ENCODE assay signal across 8 cellular contexts in the genomic region with DNA sequence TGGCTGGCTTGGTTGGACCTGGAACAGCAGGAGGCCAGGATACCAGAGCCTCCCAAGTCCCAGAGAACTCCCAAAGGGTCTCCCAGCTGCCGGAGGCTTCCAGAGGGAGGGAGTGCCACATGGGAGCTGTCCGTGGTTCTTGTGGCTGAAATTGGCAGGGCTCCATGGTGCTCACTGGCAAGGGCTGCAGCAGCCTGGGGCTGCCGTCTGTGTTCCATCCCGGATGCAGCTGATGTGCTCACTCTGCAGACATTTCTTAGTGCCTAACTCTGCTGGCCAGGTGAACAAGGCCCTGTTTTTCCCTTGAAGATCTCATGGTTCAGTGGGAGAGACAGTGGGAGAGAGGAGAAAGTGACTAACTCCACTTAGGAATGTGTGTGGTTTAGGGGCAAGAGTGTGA.
DNase-seq lines count a peak whose midpoint lies in the region; ATAC-seq, FAIRE-seq and TF ChIP-seq lines count a peak whose summit lies in the region.

No MANE protein-coding gene starts in this region.

- H3K9ac ChIP-seq in H1 (replicated peaks in 1 of 4; ENCODE audit: extremely low read depth in 1 of 4, low read depth in 3 of 4, low read length in 3 of 4) = no peak overlapping the region

- H3K23ac ChIP-seq in H1 (ENCODE audit: insufficient read length) = no peak overlapping the region

- TF ChIP-seq POLR2A in H1 (IDR thresholded peaks at IDR 0.05; ENCODE audit: control extremely low read depth in 1 of 2, low read depth in 2 of 2, low read length in 2 of 2) = no peak

- H3K23me2 ChIP-seq in H1 (ENCODE audit: low read depth, low read length) = no peaks in the 10 kb centered on the region

- no peaks in the 10 kb centered on the region for H3K9me3 Mint-ChIP-seq in neural crest cell
- no peaks in the 10 kb centered on the region for H3K9me3 Mint-ChIP-seq in activated CD8-positive, alpha-beta memory T cell treated with anti-CD3 and anti-CD28 coated beads, Interleukin-2, amount 10 ng/mL, durations not matched to agents 7 days and 5 days (ENCODE audit: low read depth)

- H4K5ac ChIP-seq in H1 (ENCODE audit: insufficient read length, low read depth, low read length) = no peak overlapping the region

- CTCF ChIA-PET in H1 (lab: Charles Lee; ENCODE audit: partially characterized antibody) = interaction anchor here (0.8 to 11.3 kb wide), 5 partner anchors 13 to 122 kb away, joined by 3 to 107 read pairs (median 4); no protein-coding TSS in a partner anchor
- CTCF ChIA-PET in activated CD8-positive, alpha-beta memory T cell treated with anti-CD3 and anti-CD28 coated beads, Interleukin-2, amount 10 ng/mL, durations not matched to agents 7 days and 5 days (lab: Charles Lee) = no interaction called here

- H3K4me1 ChIP-seq in H1 (replicated peaks in 1 of 4; ENCODE audit: control insufficient read depth in 3 of 4, insufficient read depth in 4 of 4, low read length in 3 of 4) = peaks cover 0 to 11% (median 5%) of the 10 kb centered on the region in 4 experiments; a peak in 5 of 7 replicates

- H3K36me3 Mint-ChIP-seq in neural crest cell (ENCODE audit: low read depth) = no peaks in the 10 kb centered on the region
- H3K36me3 Mint-ChIP-seq in activated CD8-positive, alpha-beta memory T cell treated with anti-CD3 and anti-CD28 coated beads, Interleukin-2, amount 10 ng/mL, durations not matched to agents 7 days and 5 days = no peaks in the 10 kb centered on the region

- H3K36me3 ChIP-seq in H1 (ENCODE audit: control insufficient read depth in 2 of 4, insufficient read depth in 4 of 4, low read length in 3 of 4) = no peaks in the 10 kb centered on the region

- 0 out of 2 replicates have a peak overlapping the region, but pooled peaks have one; percentile 17 for H2BK12ac ChIP-seq in H1 (ENCODE audit: low read depth, low read length)

- H3K14ac ChIP-seq in H1 (ENCODE audit: insufficient read length) = no peak overlapping the region

- H3K27me3 Mint-ChIP-seq in neural crest cell (ENCODE audit: low read depth) = peaks cover 18% of the 10 kb centered on the region
- no peaks in the 10 kb centered on the region for H3K27me3 Mint-ChIP-seq in activated CD8-positive, alpha-beta memory T cell treated with anti-CD3 and anti-CD28 coated beads, Interleukin-2, amount 10 ng/mL, durations not matched to agents 7 days and 5 days

- POLR2A ChIA-PET in H1 (lab: Charles Lee; ENCODE audit: partially characterized antibody) = no interaction called here

- H4K91ac ChIP-seq in H1 (replicated peaks; ENCODE audit: insufficient read length, low read length) = no peak overlapping the region

- H2AK5ac ChIP-seq in H1 (ENCODE audit: low read depth, low read length) = no peak overlapping the region

- DNase-seq in EH (ENCODE audit: low read depth) (peak; percentile 75), NCI-H1092 (lab: John Stamatoyannopoulos, UW) (peak; percentile 21), H1 (ENCODE audit: low read depth in 1 of 2, low spot score in 2 of 2) (peak in 1 of 2 experiments; percentile 67), neural crest cell (ENCODE audit: low read depth, low spot score) (peak; percentile 15), amniotic stem cell (lab: John Stamatoyannopoulos, UW) (no peak)
- no peak for DNase-seq in activated CD8-positive, alpha-beta memory T cell treated with anti-CD3 and anti-CD28 coated beads, Interleukin-2, amount 10 ng/mL, durations not matched to agents 7 days and 5 days

- no peak overlapping the region for H3K4me3 Mint-ChIP-seq in neural crest cell
- no peak overlapping the region for H3K4me3 Mint-ChIP-seq in activated CD8-positive, alpha-beta memory T cell treated with anti-CD3 and anti-CD28 coated beads, Interleukin-2, amount 10 ng/mL, durations not matched to agents 7 days and 5 days

- no peak for TF ChIP-seq EP300 in H1 (IDR thresholded peaks at IDR 0.05; ENCODE audit: borderline replicate concordance in 1 of 2, low read depth in 2 of 2, low read length in 2 of 2)

- no peak overlapping the region for H3K18ac ChIP-seq in H1 (ENCODE audit: extremely low read depth, low read length)

- no peak overlapping the region for H3K4ac ChIP-seq in H1 (replicated peaks; ENCODE audit: insufficient read length, low read depth, low read length)

- H2BK15ac ChIP-seq in H1 (ENCODE audit: low read length) = no peak overlapping the region

- no peaks in the 10 kb centered on the region for H3K9me3 ChIP-seq in H1 (ENCODE audit: insufficient read depth in 2 of 2, low read depth in 1 of 2, low read length in 1 of 2)

- no peak overlapping the region for H2BK5ac ChIP-seq in H1 (ENCODE audit: low read depth, low read length)

- peak in 1 of 2 experiments; percentile 21; a peak in 2 of 4 replicates for TF ChIP-seq RAD21 in H1 (IDR thresholded peaks at IDR 0.05 in 1 of 2, conservative IDR thresholded peaks at IDR 0.05 in 1 of 2; ENCODE audit: low read depth in 2 of 2, low read length in 2 of 2)

- H3K4me1 Mint-ChIP-seq in neural crest cell = no peaks in the 10 kb centered on the region
- H3K4me1 Mint-ChIP-seq in activated CD8-positive, alpha-beta memory T cell treated with anti-CD3 and anti-CD28 coated beads, Interleukin-2, amount 10 ng/mL, durations not matched to agents 7 days and 5 days = no peaks in the 10 kb centered on the region

- WGBS in H1 (ENCODE audit: extremely low coverage in 1 of 2, insufficient coverage in 1 of 2, insufficient read length in 1 of 2, insufficient replicate concordance in 2 of 2, low coverage in 1 of 2, low lambda C conversion rate in 2 of 2, missing lambda C conversion rate in 1 of 2), 2 experiments = 85% methylated on average over 4 of the region's 4 CpGs; no CpG with 5 or more reads in 1 of the 2 experiments

- no peak for ATAC-seq in activated CD8-positive, alpha-beta memory T cell treated with anti-CD3 and anti-CD28 coated beads, Interleukin-2, amount 10 ng/mL, durations not matched to agents 7 days and 5 days
- ATAC-seq in GM21526 (IDR thresholded peaks at IDR 0.05; ENCODE audit: low FRiP score, unreplicated experiment) (no peak), GM19023 (IDR thresholded peaks at IDR 0.05; ENCODE audit: unreplicated experiment) (no peak)

- H2AFZ ChIP-seq in H1 (ENCODE audit: low read length) = no peak overlapping the region

- no peaks in the 10 kb centered on the region for H3K79me1 ChIP-seq in H1 (ENCODE audit: low read depth, low read length)

- H3K27ac ChIP-seq in H1 (ENCODE audit: low read depth, low read length) = no peak overlapping the region

- no peak overlapping the region for H4K8ac ChIP-seq in H1 (ENCODE audit: extremely low read depth, insufficient read depth, low read length)

- H3K56ac ChIP-seq in H1 (replicated peaks; ENCODE audit: insufficient read length, low read depth, low read length) = no peak overlapping the region

- H3K4me3 ChIP-seq in H1 (ENCODE audit: extremely low read depth in 1 of 4, insufficient read depth in 2 of 4, low read depth in 3 of 4, low read length in 4 of 4) = no peak overlapping the region

- no peak for FAIRE-seq in H1 (lab: Jason Lieb, UNC)

- H2BK20ac ChIP-seq in H1 (ENCODE audit: low read length) = 0 out of 2 replicates have a peak overlapping the region, but pooled peaks have one; percentile 18

- no peak overlapping the region for H2BK120ac ChIP-seq in H1 (replicated peaks; ENCODE audit: low read depth, low read length)

- no peaks in the 10 kb centered on the region for H4K20me1 ChIP-seq in H1 (replicated peaks in 1 of 2; ENCODE audit: control insufficient read depth in 1 of 2, insufficient read depth in 2 of 2, low read length in 2 of 2)

- H3K27me3 ChIP-seq in H1 (replicated peaks in 1 of 4; ENCODE audit: control insufficient read depth in 3 of 4, extremely low read depth in 1 of 4, insufficient read depth in 3 of 4, low read length in 3 of 4) = no peaks in the 10 kb centered on the region

- no peak overlapping the region for H3K4me2 ChIP-seq in H1 (ENCODE audit: insufficient read depth in 1 of 2, low read depth in 2 of 2, low read length in 2 of 2)

- no peak overlapping the region for H3K27ac Mint-ChIP-seq in neural crest cell (ENCODE audit: unreplicated experiment)
- H3K27ac Mint-ChIP-seq in activated CD8-positive, alpha-beta memory T cell treated with anti-CD3 and anti-CD28 coated beads, Interleukin-2, amount 10 ng/mL, durations not matched to agents 7 days and 5 days = no peak overlapping the region

- H3K79me2 ChIP-seq in H1 (ENCODE audit: control insufficient read depth in 1 of 2, insufficient read depth in 2 of 2, low read length in 2 of 2) = no peaks in the 10 kb centered on the region

- TF ChIP-seq CTCF in H1 (IDR thresholded peaks at IDR 0.05; ENCODE audit: control extremely low read depth in 1 of 3, insufficient read depth in 1 of 3, low read depth in 1 of 3, low read length in 3 of 3) (no peak), neural crest cell (conservative IDR thresholded peaks at IDR 0.05) (no peak)

TF ChIP-seq in H1, 55 proteins besides CTCF, POLR2A, EP300 and RAD21:
- peak; percentile 91 for TF ChIP-seq TBP (IDR thresholded peaks at IDR 0.05; ENCODE audit: low read depth, low read length)
- no peak for TF ChIP-seq KDM5A (IDR thresholded peaks at IDR 0.05; ENCODE audit: low read length)
- no peak for TF ChIP-seq POLR2AphosphoS5 (IDR thresholded peaks at IDR 0.05; ENCODE audit: low read depth, low read length)
- TF ChIP-seq CBX8 (IDR thresholded peaks at IDR 0.05; ENCODE audit: borderline replicate concordance, low read depth, low read length) = no peak
- TF ChIP-seq SIN3A (conservative IDR thresholded peaks at IDR 0.05 in 1 of 2, IDR thresholded peaks at IDR 0.05 in 1 of 2; ENCODE audit: low read depth in 1 of 2, low read length in 2 of 2) = peak; percentile 66 to 91; a peak in 2 of 4 replicates
- no peak for TF ChIP-seq MAFK (IDR thresholded peaks at IDR 0.05; ENCODE audit: low read depth, low read length)
- TF ChIP-seq, protein P1, sequence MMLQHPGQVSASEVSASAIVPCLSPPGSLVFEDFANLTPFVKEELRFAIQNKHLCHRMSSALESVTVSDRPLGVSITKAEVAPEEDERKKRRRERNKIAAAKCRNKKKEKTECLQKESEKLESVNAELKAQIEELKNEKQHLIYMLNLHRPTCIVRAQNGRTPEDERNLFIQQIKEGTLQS (IDR thresholded peaks at IDR 0.05; ENCODE audit: insufficient read depth, low read depth, low read length) = no peak
- TF ChIP-seq GABPA (IDR thresholded peaks at IDR 0.05; ENCODE audit: borderline replicate concordance, insufficient read depth, low read length) = peak; percentile 48; the same call in 1 of the 2 replicates
- TF ChIP-seq SP4 (IDR thresholded peaks at IDR 0.05; ENCODE audit: low read length) = no peak
- TF ChIP-seq ASH2L (IDR thresholded peaks at IDR 0.05; ENCODE audit: low read length) = no peak
- TF ChIP-seq, protein P2, sequence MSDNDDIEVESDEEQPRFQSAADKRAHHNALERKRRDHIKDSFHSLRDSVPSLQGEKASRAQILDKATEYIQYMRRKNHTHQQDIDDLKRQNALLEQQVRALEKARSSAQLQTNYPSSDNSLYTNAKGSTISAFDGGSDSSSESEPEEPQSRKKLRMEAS (IDR thresholded peaks at IDR 0.05) = peak; percentile 55
TF ChIP-seq in H1: peak in this region for 4.

Comparison
In these comparisons a context has a peak if more than half of its experiments do, and no peak if none do; other contexts are left out.
1. DNase-seq: peak in EH (single experiment), NCI-H1092 (single experiment) and neural crest cell (single experiment); none in amniotic stem cell (single experiment) and activated CD8-positive, alpha-beta memory T cell treated with anti-CD3 and anti-CD28 coated beads, Interleukin-2, amount 10 ng/mL, durations not matched to agents 7 days and 5 days (single experiment).